In genomic region chr11:41935795-41936194, GRCh38 we compare ENCODE assay signal across 25 cellular contexts.
DNase-seq lines count a peak whose midpoint lies in the region; ATAC-seq, FAIRE-seq and TF ChIP-seq lines count a peak whose summit lies in the region.
"Had no signal": no experiment of that assay in that cellular context is flagged by ENCODE, and none has a peak within 500 bp of the region (broad histone marks: within the 10 kb centered on the region; RNA-seq: fewer than 3 reads in every experiment).

No MANE protein-coding gene starts in this region.

- no peaks in the 10 kb centered on the region for H3K27me3 ChIP-seq in H1 (replicated peaks in 1 of 4; ENCODE audit: control insufficient read depth in 3 of 4, extremely low read depth in 1 of 4, insufficient read depth in 3 of 4, low read length in 3 of 4)
- H3K27me3 ChIP-seq: BLaER1 treated with 17β-estradiol and CSF1 and Interleukin-3, amounts not matched to agents 10 nM and 100 nM had no signal

- no peak overlapping the region for H2AK5ac ChIP-seq in H1 (ENCODE audit: low read depth, low read length)

- H2BK15ac ChIP-seq in H1 (ENCODE audit: low read length), result no peak overlapping the region

- peaks cover 18% of the 10 kb centered on the region for H3K9me3 Mint-ChIP-seq in WTC11

- H3K79me1 ChIP-seq in H1 (ENCODE audit: low read depth, low read length), result no peaks in the 10 kb centered on the region

- peaks cover 8% of the 10 kb centered on the region for H3K36me3 Mint-ChIP-seq in WTC11
- H3K36me3 Mint-ChIP-seq: CD8-positive, alpha-beta T cell had no signal

- H3K27ac Mint-ChIP-seq in WTC11, result no peak overlapping the region
- H3K27ac Mint-ChIP-seq: B cell; CD4-positive, alpha-beta T cell; CD8-positive, alpha-beta T cell had no signal

- H2BK20ac ChIP-seq in H1 (ENCODE audit: low read length), result no peak overlapping the region

- TF ChIP-seq RAD21 in H1 (IDR thresholded peaks at IDR 0.05 in 1 of 2, conservative IDR thresholded peaks at IDR 0.05 in 1 of 2; ENCODE audit: low read depth in 2 of 2, low read length in 2 of 2), result no peak

- H3K27me3 Mint-ChIP-seq in WTC11 (ENCODE audit: low read depth), result no peaks in the 10 kb centered on the region; the same call in 1 of the 2 replicates
- H3K27me3 Mint-ChIP-seq: B cell; CD4-positive, alpha-beta T cell had no signal

- TF ChIP-seq EP300 in H1 (IDR thresholded peaks at IDR 0.05; ENCODE audit: borderline replicate concordance in 1 of 2, low read depth in 2 of 2, low read length in 2 of 2), result no peak

- no peak overlapping the region for H3K23ac ChIP-seq in H1 (ENCODE audit: insufficient read length)

- H4K8ac ChIP-seq in H1 (ENCODE audit: extremely low read depth, insufficient read depth, low read length), result no peak overlapping the region

- TF ChIP-seq CTCF in WTC11 (IDR thresholded peaks at IDR 0.05) (no peak), H1 (IDR thresholded peaks at IDR 0.05; ENCODE audit: control extremely low read depth in 1 of 3, insufficient read depth in 1 of 3, low read depth in 1 of 3, low read length in 3 of 3) (no peak)

- TF ChIP-seq POLR2A in H1 (IDR thresholded peaks at IDR 0.05; ENCODE audit: control extremely low read depth in 1 of 2, low read depth in 2 of 2, low read length in 2 of 2), result no peak

- H3K9ac ChIP-seq in H1 (replicated peaks in 1 of 4; ENCODE audit: extremely low read depth in 1 of 4, low read depth in 3 of 4, low read length in 3 of 4), result no peak overlapping the region
- H3K9ac ChIP-seq: BLaER1 treated with 17β-estradiol and CSF1 and Interleukin-3, amounts not matched to agents 10 nM and 100 nM had no signal

- H3K56ac ChIP-seq in H1 (replicated peaks; ENCODE audit: insufficient read length, low read depth, low read length), result no peak overlapping the region

- no peak overlapping the region for H3K27ac ChIP-seq in H1 (ENCODE audit: low read depth, low read length)
- H3K27ac ChIP-seq: 22Rv1; A549; BLaER1 treated with 17β-estradiol and CSF1 and Interleukin-3, amounts not matched to agents 10 nM and 100 nM; C4-2B had no signal

- POLR2A ChIA-PET in WTC11 (lab: Charles Lee), result no interaction called here
- POLR2A ChIA-PET in H1 (lab: Charles Lee; ENCODE audit: partially characterized antibody), result no interaction called here

- peaks cover 10% of the 10 kb centered on the region for H3K4me1 Mint-ChIP-seq in WTC11
- H3K4me1 Mint-ChIP-seq: B cell had no signal

- DNase-seq in H4 (ENCODE audit: low spot score) (peak; percentile 14), WTC11 (ENCODE audit: low spot score) (no peak), H1 (ENCODE audit: low read depth in 1 of 2, low spot score in 2 of 2) (no peak), COLO829 (ENCODE audit: low spot score) (no peak)
- DNase-seq: AML-193; CD4-positive, alpha-beta T cell; CD8-positive, alpha-beta T cell; COR-L47; DMS 273 treated with DMSO at 0.1 percent for 48 hours; DMS153; DMS53; DMS79; DND-41; EL; GDM1 had no signal

- FAIRE-seq in H1 (lab: Jason Lieb, UNC), result no peak
- FAIRE-seq: A549, GM12878, GM12892, GM18507, GM19239 had no signal

- no peak overlapping the region for H3K4me3 ChIP-seq in H1 (ENCODE audit: extremely low read depth in 1 of 4, insufficient read depth in 2 of 4, low read depth in 3 of 4, low read length in 4 of 4)
- H3K4me3 ChIP-seq: A549; BLaER1 treated with 17β-estradiol and CSF1 and Interleukin-3, amounts not matched to agents 10 nM and 100 nM; GM12878 had no signal

- H3K79me2 ChIP-seq in H1 (ENCODE audit: control insufficient read depth in 1 of 2, insufficient read depth in 2 of 2, low read length in 2 of 2), result no peaks in the 10 kb centered on the region

- no peaks in the 10 kb centered on the region for H3K23me2 ChIP-seq in H1 (ENCODE audit: low read depth, low read length)

- no peak overlapping the region for H4K91ac ChIP-seq in H1 (replicated peaks; ENCODE audit: insufficient read length, low read length)

- H2BK5ac ChIP-seq in H1 (ENCODE audit: low read depth, low read length), result no peak overlapping the region

- peaks cover 0 to 3% of the 10 kb centered on the region in 2 experiments; a peak in 1 of 4 replicates for H3K9me3 ChIP-seq in H1 (ENCODE audit: insufficient read depth in 2 of 2, low read depth in 1 of 2, low read length in 1 of 2)
- H3K9me3 ChIP-seq: BLaER1 treated with 17β-estradiol and CSF1 and Interleukin-3, amounts not matched to agents 10 nM and 100 nM had no signal

- no peak overlapping the region for H3K14ac ChIP-seq in H1 (ENCODE audit: insufficient read length)

- H3K4ac ChIP-seq in H1 (replicated peaks; ENCODE audit: insufficient read length, low read depth, low read length), result no peak overlapping the region

- H4K20me1 ChIP-seq in H1 (replicated peaks in 1 of 2; ENCODE audit: control insufficient read depth in 1 of 2, insufficient read depth in 2 of 2, low read length in 2 of 2), result no peaks in the 10 kb centered on the region
- H4K20me1 ChIP-seq: BLaER1 treated with 17β-estradiol and CSF1 and Interleukin-3, amounts not matched to agents 10 nM and 100 nM had no signal

- H3K18ac ChIP-seq in H1 (ENCODE audit: extremely low read depth, low read length), result no peak overlapping the region

- ATAC-seq in WTC11 (no peak), GM18907 (IDR thresholded peaks at IDR 0.05; ENCODE audit: unreplicated experiment) (no peak)
- ATAC-seq: A549; CD8-positive, alpha-beta T cell; GM12878 had no signal

- H3K4me3 Mint-ChIP-seq in WTC11, result no peak overlapping the region
- H3K4me3 Mint-ChIP-seq: B cell; CD4-positive, alpha-beta T cell; CD8-positive, alpha-beta T cell had no signal

- no peak overlapping the region for H2BK12ac ChIP-seq in H1 (ENCODE audit: low read depth, low read length)

- peaks cover 0 to 7% (median 0%) of the 10 kb centered on the region in 4 experiments; a peak in 1 of 7 replicates for H3K4me1 ChIP-seq in H1 (replicated peaks in 1 of 4; ENCODE audit: control insufficient read depth in 3 of 4, insufficient read depth in 4 of 4, low read length in 3 of 4)
- H3K4me1 ChIP-seq: A549; BLaER1 treated with 17β-estradiol and CSF1 and Interleukin-3, amounts not matched to agents 10 nM and 100 nM had no signal

- no peak overlapping the region for H2BK120ac ChIP-seq in H1 (replicated peaks; ENCODE audit: low read depth, low read length)

- 94% methylated on average over 1 of the region's 1 CpG; no CpG with 5 or more reads in 1 of the 2 experiments for whole genome bisulfite sequencing in H1 (ENCODE audit: extremely low coverage in 1 of 2, insufficient coverage in 1 of 2, insufficient read length in 1 of 2, insufficient replicate concordance in 2 of 2, low coverage in 1 of 2, low lambda C conversion rate in 2 of 2, missing lambda C conversion rate in 1 of 2), 2 experiments

- H2AFZ ChIP-seq in H1 (ENCODE audit: low read length), result no peak overlapping the region

- H3K4me2 ChIP-seq in H1 (ENCODE audit: insufficient read depth in 1 of 2, low read depth in 2 of 2, low read length in 2 of 2), result no peak overlapping the region
- H3K4me2 ChIP-seq: A549; BLaER1 treated with 17β-estradiol and CSF1 and Interleukin-3, amounts not matched to agents 10 nM and 100 nM had no signal

- no peaks in the 10 kb centered on the region for H3K36me3 ChIP-seq in H1 (ENCODE audit: control insufficient read depth in 2 of 4, insufficient read depth in 4 of 4, low read length in 3 of 4)
- H3K36me3 ChIP-seq: BLaER1 treated with 17β-estradiol and CSF1 and Interleukin-3, amounts not matched to agents 10 nM and 100 nM had no signal

- CTCF ChIA-PET in WTC11 (lab: Charles Lee), result no interaction called here
- CTCF ChIA-PET in H1 (lab: Charles Lee; ENCODE audit: partially characterized antibody), result interaction anchor here (0.7 to 1.2 kb wide), 2 partner anchors 18 to 21 kb away, joined by 4 read pairs; no protein-coding TSS in a partner anchor

- H4K5ac ChIP-seq in H1 (ENCODE audit: insufficient read length, low read depth, low read length), result no peak overlapping the region

TF ChIP-seq in WTC11, 78 proteins besides CTCF, POLR2A, EP300 and RAD21:
- TF ChIP-seq GTF2I (CRISPR knock-in tag; conservative IDR thresholded peaks at IDR 0.05) (peak; percentile 52), CREM (CRISPR knock-in tag; IDR thresholded peaks at IDR 0.05) (no peak)

TF ChIP-seq in H1, 55 proteins besides CTCF, POLR2A, EP300 and RAD21:
- peak in 1 of 2 experiments; percentile 26; a peak in 1 of 4 replicates for TF ChIP-seq HDAC2 (IDR thresholded peaks at IDR 0.05; ENCODE audit: borderline replicate concordance in 1 of 2, low read depth in 2 of 2, low read length in 2 of 2)
- peak; percentile 71 for TF ChIP-seq KDM1A (IDR thresholded peaks at IDR 0.05; ENCODE audit: borderline replicate concordance, low read length)
- no peak for TF ChIP-seq TAF7 (optimal IDR thresholded peaks at IDR 0.05; ENCODE audit: borderline replicate concordance, low read depth, low read length)
